In genomic region chr9:70438341-70438924, GRCh38 we compare ENCODE assay signal across 9 cellular contexts. TPM values are rescaled to one million over a fixed set of nuclear protein-coding genes. Genes with fewer than 3 reads are reported as not detected.
A peak's percentile ranks its signal among the peaks of the same experiment; 100 is the strongest.
DNase-seq lines count a peak whose midpoint lies in the region; ATAC-seq and TF ChIP-seq lines count a peak whose summit lies in the region.
"Had no signal": no experiment of that assay in that cellular context is flagged by ENCODE, and none has a peak within 500 bp of the region (broad histone marks: within the 10 kb centered on the region; RNA-seq: fewer than 3 reads in every experiment).

No MANE protein-coding gene starts in this region.

- peak overlapping the region in 10 of 11 experiments; percentile 27 to 83 (median 68); a peak in 19 of 22 replicates for H3K4me2 ChIP-seq in BLaER1 treated with 17β-estradiol and CSF1 and Interleukin-3, amounts not matched to agents 10 nM and 100 nM
- H3K4me2 ChIP-seq: KMS-11 had no signal

- DNase-seq in NCI-H226, result peak; percentile 87
- DNase-seq in dermis microvascular lymphatic vessel endothelial cell (ENCODE audit: low read depth in 2 of 2), result peak; percentile 18 to 91
- DNase-seq in mucosa of descending colon, result peak; percentile 55 to 83 (median 63)
- DNase-seq in NCI-H2171 treated with DMSO at 0.1 percent for 48 hours (lab: John Stamatoyannopoulos, UW), result no peak
- DNase-seq in DMS153 treated with DMSO at 0.1 percent for 48 hours (lab: John Stamatoyannopoulos, UW; ENCODE audit: unreplicated experiment), result no peak
- no peak for DNase-seq in NCI-H748 treated with DMSO at 0.1 percent for 48 hours (lab: John Stamatoyannopoulos, UW)

- no peak overlapping the region; a peak in 1 of 20 replicates for H3K4me3 ChIP-seq in BLaER1 treated with 17β-estradiol and CSF1 and Interleukin-3, amounts not matched to agents 10 nM and 100 nM
- H3K4me3 ChIP-seq in mucosa of descending colon, result no peak overlapping the region

- no peaks in the 10 kb centered on the region for H3K27me3 ChIP-seq in BLaER1 treated with 17β-estradiol and CSF1 and Interleukin-3, amounts not matched to agents 10 nM and 100 nM

- no peak overlapping the region for H3K9ac ChIP-seq in BLaER1 treated with 17β-estradiol and CSF1 and Interleukin-3, amounts not matched to agents 10 nM and 100 nM
- H3K9ac ChIP-seq: KMS-11 had no signal

- H3K4me1 ChIP-seq in BLaER1 treated with 17β-estradiol and CSF1 and Interleukin-3, amounts not matched to agents 10 nM and 100 nM, result peaks cover 0 to 75% (median 22%) of the 10 kb centered on the region in 10 experiments; a peak in 15 of 20 replicates
- peaks cover 15% of the 10 kb centered on the region for H3K4me1 ChIP-seq in mucosa of descending colon (ENCODE audit: low read depth)

- no peaks in the 10 kb centered on the region for H3K36me3 ChIP-seq in BLaER1 treated with 17β-estradiol and CSF1 and Interleukin-3, amounts not matched to agents 10 nM and 100 nM
- H3K36me3 ChIP-seq in mucosa of descending colon (ENCODE audit: low read depth), result no peaks in the 10 kb centered on the region

- H3K27ac ChIP-seq in BLaER1 treated with 17β-estradiol and CSF1 and Interleukin-3, amounts not matched to agents 10 nM and 100 nM, result peak overlapping the region in 5 of 11 experiments; percentile 5 to 49 (median 36); a peak in 6 of 22 replicates
- H3K27ac ChIP-seq: KMS-11 had no signal

- intact Hi-C loops in mucosa of descending colon (cut with DNase I, micrococcal nuclease), result no loop called here

- no peak for TF ChIP-seq CTCF in mucosa of descending colon (IDR thresholded peaks at IDR 0.05)

- ATAC-seq in mucosa of descending colon, result peak; percentile 99
- ATAC-seq in GM21381 (IDR thresholded peaks at IDR 0.05; ENCODE audit: unreplicated experiment), result no peak

- no peaks in the 10 kb centered on the region for H4K20me1 ChIP-seq in BLaER1 treated with 17β-estradiol and CSF1 and Interleukin-3, amounts not matched to agents 10 nM and 100 nM

- no peaks in the 10 kb centered on the region for H3K9me3 ChIP-seq in BLaER1 treated with 17β-estradiol and CSF1 and Interleukin-3, amounts not matched to agents 10 nM and 100 nM (replicated peaks in 1 of 11)
- no peaks in the 10 kb centered on the region for H3K9me3 ChIP-seq in mucosa of descending colon

RNA-seq across cellular contexts. Expression of gene KLF9, which starts 24.0 kb away (rescaled TPM):
- total RNA-seq in dermis microvascular lymphatic vessel endothelial cell (16.7 and 20.7 TPM in 2 replicates), mucosa of descending colon (100 to 1,000 TPM in 1 of 3 donors, 10 to 100 TPM in 2; 29.5 to 104 (median 45.4) TPM)

Comparison
In these comparisons a context has a peak if more than half of its experiments do, and no peak if none do; other contexts are left out.
1. DNase-seq: peak in NCI-H226 (single experiment), dermis microvascular lymphatic vessel endothelial cell (2 of 2) and mucosa of descending colon (3 of 3); none in NCI-H2171 treated with DMSO at 0.1 percent for 48 hours (single experiment), DMS153 treated with DMSO at 0.1 percent for 48 hours (single experiment) and NCI-H748 treated with DMSO at 0.1 percent for 48 hours (single experiment).